In genomic region chr3:138818175-138818574, GRCh38 we compare ENCODE assay signal across 16 cellular contexts. TPM values are rescaled to one million over a fixed set of nuclear protein-coding genes. Genes with fewer than 3 reads are reported as not detected.
DNase-seq lines count a peak whose midpoint lies in the region; ATAC-seq and TF ChIP-seq lines count a peak whose summit lies in the region.
"Had no signal": no experiment of that assay in that cellular context is flagged by ENCODE, and none has a peak within 500 bp of the region (broad histone marks: within the 10 kb centered on the region; RNA-seq: fewer than 3 reads in every experiment).

No MANE protein-coding gene starts in this region.

- H3K27ac ChIP-seq in CD4-positive, alpha-beta T cell (ENCODE audit: low read depth, low read length): no peak overlapping the region
- H3K27ac ChIP-seq: gastrocnemius medialis, ovary had no signal

- H3K36me3 Mint-ChIP-seq in CD4-positive, alpha-beta T cell (ENCODE audit: low read depth): peaks cover 10% of the 10 kb centered on the region
- H3K36me3 Mint-ChIP-seq in dendritic cell treated with granulocyte-macrophage colony-stimulating factor and Interleukin-4, amounts not matched to agents 40 ng/mL and 50 ng/mL, for 4 days (ENCODE audit: low read depth): peaks cover 22% of the 10 kb centered on the region
- peaks cover 0 to 5% (median 0%) of the 10 kb centered on the region in 3 donors for H3K36me3 Mint-ChIP-seq in naive thymus-derived CD8-positive, alpha-beta T cell

- POLR2A ChIA-PET in CD4-positive, alpha-beta T cell (lab: Charles Lee): interaction anchor here (0.5 to 1.3 kb wide), 2 partner anchors 16 to 59 kb away, joined by 3 to 5 read pairs; partner anchors contain the start of gene PIK3CB
- POLR2A ChIA-PET in naive thymus-derived CD8-positive, alpha-beta T cell (lab: Charles Lee): interaction anchor here (0.6 kb wide), 2 partner anchors 31 to 83 kb away, joined by 3 to 6 read pairs; no protein-coding TSS in a partner anchor

- no peaks in the 10 kb centered on the region for H3K27me3 Mint-ChIP-seq in CD4-positive, alpha-beta T cell
- H3K27me3 Mint-ChIP-seq in dendritic cell treated with granulocyte-macrophage colony-stimulating factor and Interleukin-4, amounts not matched to agents 40 ng/mL and 50 ng/mL, for 4 days: no peaks in the 10 kb centered on the region
- no peaks in the 10 kb centered on the region for H3K27me3 Mint-ChIP-seq in naive thymus-derived CD8-positive, alpha-beta T cell

- CTCF ChIA-PET in CD4-positive, alpha-beta T cell (lab: Charles Lee): no interaction called here

- peaks cover 44% of the 10 kb centered on the region for H3K4me1 Mint-ChIP-seq in CD4-positive, alpha-beta T cell (ENCODE audit: low read depth)
- peaks cover 32% of the 10 kb centered on the region for H3K4me1 Mint-ChIP-seq in dendritic cell treated with granulocyte-macrophage colony-stimulating factor and Interleukin-4, amounts not matched to agents 40 ng/mL and 50 ng/mL, for 4 days (ENCODE audit: low read depth)
- H3K4me1 Mint-ChIP-seq in naive thymus-derived CD8-positive, alpha-beta T cell: peaks cover 18 to 50% (median 44%) of the 10 kb centered on the region in 4 donors

- DNase-seq in CD4-positive, alpha-beta T cell: no peak
- DNase-seq in Kasumi-1 (lab: John Stamatoyannopoulos, UW) (peak; percentile 24 to 32), NCI-H345 (lab: John Stamatoyannopoulos, UW) (no peak), NCI-H1930 (lab: John Stamatoyannopoulos, UW) (no peak)
- DNase-seq in naive thymus-derived CD8-positive, alpha-beta T cell: no peak
- DNase-seq: activated CD8-positive, alpha-beta memory T cell treated with anti-CD3 and anti-CD28 coated beads for 24 hours; activated gamma-delta T cell; gastrocnemius medialis; midbrain; NCI-H2029 treated with DMSO at 0.1 percent for 48 hours; NCI-H82; ovary; SHP77 treated with DMSO at 0.1 percent for 48 hours had no signal

- H3K9me3 ChIP-seq in CD4-positive, alpha-beta T cell (ENCODE audit: control insufficient read depth, low read length): no peaks in the 10 kb centered on the region
- H3K9me3 ChIP-seq: gastrocnemius medialis, ovary had no signal

- ATAC-seq in CD4-positive, alpha-beta T cell (ENCODE audit: poor library complexity): no peak
- no peak for ATAC-seq in naive thymus-derived CD8-positive, alpha-beta T cell
- ATAC-seq in HG02571 (IDR thresholded peaks at IDR 0.05; ENCODE audit: unreplicated experiment): no peak
- ATAC-seq: gastrocnemius medialis had no signal

- H3K27me3 ChIP-seq in CD4-positive, alpha-beta T cell (ENCODE audit: control insufficient read depth, insufficient read depth, low read length): no peaks in the 10 kb centered on the region
- H3K27me3 ChIP-seq: BLaER1 treated with 17β-estradiol and CSF1 and Interleukin-3, amounts not matched to agents 10 nM and 100 nM; gastrocnemius medialis; ovary had no signal

- H3K27ac Mint-ChIP-seq in CD4-positive, alpha-beta T cell: peak overlapping the region; percentile 34
- H3K27ac Mint-ChIP-seq in dendritic cell treated with granulocyte-macrophage colony-stimulating factor and Interleukin-4, amounts not matched to agents 40 ng/mL and 50 ng/mL, for 4 days: peak overlapping the region; percentile 80
- H3K27ac Mint-ChIP-seq in naive thymus-derived CD8-positive, alpha-beta T cell: peak overlapping the region in 7 of 10 donors; percentile 5 to 89 (median 47)

- no peak overlapping the region for H3K4me3 Mint-ChIP-seq in CD4-positive, alpha-beta T cell
- no peak overlapping the region for H3K4me3 Mint-ChIP-seq in dendritic cell treated with granulocyte-macrophage colony-stimulating factor and Interleukin-4, amounts not matched to agents 40 ng/mL and 50 ng/mL, for 4 days
- peak overlapping the region in 1 of 10 donors; percentile 22 for H3K4me3 Mint-ChIP-seq in naive thymus-derived CD8-positive, alpha-beta T cell

- no peak for TF ChIP-seq CTCF in CD4-positive, alpha-beta T cell (IDR thresholded peaks at IDR 0.05)

- H3K9me3 Mint-ChIP-seq in CD4-positive, alpha-beta T cell: no peaks in the 10 kb centered on the region
- no peaks in the 10 kb centered on the region for H3K9me3 Mint-ChIP-seq in dendritic cell treated with granulocyte-macrophage colony-stimulating factor and Interleukin-4, amounts not matched to agents 40 ng/mL and 50 ng/mL, for 4 days
- no peaks in the 10 kb centered on the region for H3K9me3 Mint-ChIP-seq in naive thymus-derived CD8-positive, alpha-beta T cell

- intact Hi-C loops in CD4-positive, alpha-beta T cell (cut with DNase I, micrococcal nuclease): loop anchor here in 1 of 2 experiments (2.0 kb wide), 1 partner anchor 15 kb away; no protein-coding TSS in a partner anchor
- intact Hi-C loops in dendritic cell treated with granulocyte-macrophage colony-stimulating factor and Interleukin-4, amounts not matched to agents 40 ng/mL and 50 ng/mL, for 4 days (cut with micrococcal nuclease): loop anchor here (5.0 kb wide), 1 partner anchor 99 kb away; no protein-coding TSS in a partner anchor

RNA-seq across cellular contexts. Expression of gene PIK3CB, which starts 16.6 kb away (rescaled TPM):
- total RNA-seq in CD4-positive, alpha-beta T cell: 10 to 100 TPM; 23.0 to 26.4 TPM
- total RNA-seq in naive thymus-derived CD8-positive, alpha-beta T cell: 10 to 100 TPM; 30.4 to 34.2 TPM
- polyA plus RNA-seq in naive thymus-derived CD8-positive, alpha-beta T cell: 10 to 100 TPM in 2 of 3 donors, 1 to 10 TPM in 1; 8.9 to 13.4 (median 10.1) TPM

Comparison
In these comparisons a context has a peak if more than half of its experiments do, and no peak if none do; other contexts are left out.
1. DNase-seq: peak in Kasumi-1 (2 of 2); none in CD4-positive, alpha-beta T cell (0 of 10), naive thymus-derived CD8-positive, alpha-beta T cell (0 of 10), NCI-H345 (single experiment) and NCI-H1930 (0 of 2).
2. Peak in every context shown above with its lines, with median percentiles within 50 percentile points of each other: H3K27ac Mint-ChIP-seq.